In the genomic region with DNA sequence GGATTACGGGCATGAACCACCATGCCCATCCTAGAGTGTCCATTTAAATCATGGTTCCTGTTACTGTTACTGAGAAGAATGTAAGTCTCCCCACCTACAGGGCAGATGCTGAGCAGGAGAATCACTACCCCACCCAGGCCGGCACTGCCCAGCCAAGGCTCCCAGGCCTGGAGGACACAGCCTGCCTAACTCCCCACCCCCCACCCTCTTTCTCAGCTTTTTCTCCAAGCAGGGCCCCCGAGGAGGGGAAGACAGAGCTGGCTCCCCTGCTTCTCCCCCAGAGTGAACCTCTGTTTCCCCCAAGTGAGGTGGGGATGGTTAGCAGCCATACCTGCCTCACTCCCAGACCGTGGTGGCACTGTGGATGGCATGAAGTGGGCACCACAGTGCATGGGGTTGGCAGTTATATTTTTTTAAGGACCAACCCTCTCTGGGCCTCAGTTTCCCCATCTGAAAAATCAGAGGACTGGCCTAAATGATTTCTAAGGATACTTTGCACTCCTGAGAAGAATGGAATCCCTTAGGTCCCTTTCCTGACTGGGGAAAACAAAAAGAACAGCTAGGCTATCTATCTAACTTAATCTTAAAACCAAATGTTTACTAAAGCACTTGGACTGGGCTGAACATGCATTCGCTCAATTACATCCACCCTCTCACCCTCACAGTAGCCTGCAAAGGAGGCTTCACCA, we compare ENCODE assay signal across 10 cellular contexts. TPM values are rescaled to one million over a fixed set of nuclear protein-coding genes. Genes with fewer than 3 reads are reported as not detected.
DNase-seq lines count a peak whose midpoint lies in the region; ATAC-seq and TF ChIP-seq lines count a peak whose summit lies in the region.
"Had no signal": no experiment of that assay in that cellular context is flagged by ENCODE, and none has a peak within 500 bp of the region (broad histone marks: within the 10 kb centered on the region; RNA-seq: fewer than 3 reads in every experiment).

No MANE protein-coding gene starts in this region.

- H3K27me3 ChIP-seq in layer of hippocampus (ENCODE audit: control insufficient read depth, insufficient read depth, low read length): no peaks in the 10 kb centered on the region

- DNase-seq in D341Med (ENCODE audit: low spot score): peak; percentile 6
- DNase-seq in activated B cell treated with CpG ODN at 0.5 μM for 24 hours: no peak
- no peak for DNase-seq in stimulated activated effector memory CD8-positive, alpha-beta T cell treated with anti-CD3 and anti-CD28 coated beads, Interleukin-12 subunit alpha, Interleukin-12 subunit beta, amount 100 ng/mL, for 72 hours (ENCODE audit: low spot score in 2 of 2)
- no peak for DNase-seq in stimulated activated naive CD4-positive, alpha-beta T cell (lab: John Stamatoyannopoulos, UW)
- DNase-seq in NCI-H2107 treated with DMSO at 0.1 percent for 48 hours (lab: John Stamatoyannopoulos, UW; ENCODE audit: unreplicated experiment): no peak
- DNase-seq in activated CD4-positive, alpha-beta T cell treated with anti-CD3 and anti-CD28 coated beads, Interleukin-2, amount 50 U/mL, for 48 hours: no peak
- DNase-seq: foreskin fibroblast, KBM-7 had no signal

- H3K27me3 Mint-ChIP-seq in activated B cell treated with CpG ODN at 0.5 μM for 24 hours: no peaks in the 10 kb centered on the region

- no peak for TF ChIP-seq CTCF in activated B cell treated with CpG ODN at 0.5 μM for 24 hours (IDR thresholded peaks at IDR 0.05)

- H3K9me3 Mint-ChIP-seq in activated B cell treated with CpG ODN at 0.5 μM for 24 hours: no peaks in the 10 kb centered on the region
- no peaks in the 10 kb centered on the region for H3K9me3 Mint-ChIP-seq in stimulated activated effector memory CD8-positive, alpha-beta T cell treated with anti-CD3 and anti-CD28 coated beads, Interleukin-12 subunit alpha, Interleukin-12 subunit beta, amount 100 ng/mL, for 72 hours

- no peak for ATAC-seq in activated B cell treated with CpG ODN at 0.5 μM for 24 hours (ENCODE audit: low read depth)
- ATAC-seq in stimulated activated effector memory CD8-positive, alpha-beta T cell treated with anti-CD3 and anti-CD28 coated beads, Interleukin-12 subunit alpha, Interleukin-12 subunit beta, amount 100 ng/mL, for 72 hours: no peak

- CTCF ChIA-PET in activated B cell treated with CpG ODN at 0.5 μM for 24 hours (lab: Charles Lee): interaction anchor here (1.3 kb wide), 1 partner anchor 12 kb away, joined by 4 read pairs; no protein-coding TSS in a partner anchor

- H3K27ac ChIP-seq in layer of hippocampus (ENCODE audit: low read depth, low read length): peak overlapping the region; percentile 100

- H3K4me3 Mint-ChIP-seq in activated B cell treated with CpG ODN at 0.5 μM for 24 hours: no peak overlapping the region
- peak overlapping the region; percentile 94 for H3K4me3 Mint-ChIP-seq in stimulated activated effector memory CD8-positive, alpha-beta T cell treated with anti-CD3 and anti-CD28 coated beads, Interleukin-12 subunit alpha, Interleukin-12 subunit beta, amount 100 ng/mL, for 72 hours

- intact Hi-C loops in activated B cell treated with CpG ODN at 0.5 μM for 24 hours (cut with micrococcal nuclease): no loop called here

- peaks cover 61% of the 10 kb centered on the region for H3K4me1 Mint-ChIP-seq in activated B cell treated with CpG ODN at 0.5 μM for 24 hours
- peaks cover 56% of the 10 kb centered on the region for H3K4me1 Mint-ChIP-seq in stimulated activated effector memory CD8-positive, alpha-beta T cell treated with anti-CD3 and anti-CD28 coated beads, Interleukin-12 subunit alpha, Interleukin-12 subunit beta, amount 100 ng/mL, for 72 hours

- peaks cover 21% of the 10 kb centered on the region for H3K36me3 Mint-ChIP-seq in activated B cell treated with CpG ODN at 0.5 μM for 24 hours (ENCODE audit: low read depth)
- H3K36me3 Mint-ChIP-seq in stimulated activated effector memory CD8-positive, alpha-beta T cell treated with anti-CD3 and anti-CD28 coated beads, Interleukin-12 subunit alpha, Interleukin-12 subunit beta, amount 100 ng/mL, for 72 hours: peaks cover 56% of the 10 kb centered on the region

- POLR2A ChIA-PET in activated B cell treated with CpG ODN at 0.5 μM for 24 hours (lab: Charles Lee): interaction anchor here (2.6 kb wide), 1 partner anchor 171 kb away, joined by 44 read pairs; the partner anchor contains the start of gene RPL3

- H3K27ac Mint-ChIP-seq in activated B cell treated with CpG ODN at 0.5 μM for 24 hours: peak overlapping the region; percentile 80
- peak overlapping the region; percentile 92 for H3K27ac Mint-ChIP-seq in stimulated activated effector memory CD8-positive, alpha-beta T cell treated with anti-CD3 and anti-CD28 coated beads, Interleukin-12 subunit alpha, Interleukin-12 subunit beta, amount 100 ng/mL, for 72 hours

RNA-seq across cellular contexts. Expression of gene CBX7, which starts 5.0 kb away (rescaled TPM):
- 42.6 and 45.4 TPM in 2 replicates for total RNA-seq in activated B cell treated with CpG ODN at 0.5 μM for 24 hours

RNA-seq across cellular contexts. Expression of gene APOBEC3H, which starts 50.4 kb away (rescaled TPM):
- total RNA-seq in activated B cell treated with CpG ODN at 0.5 μM for 24 hours: 1.4 TPM in 2 replicates
- total RNA-seq: chondrocyte had no signal
